In the genomic region with DNA sequence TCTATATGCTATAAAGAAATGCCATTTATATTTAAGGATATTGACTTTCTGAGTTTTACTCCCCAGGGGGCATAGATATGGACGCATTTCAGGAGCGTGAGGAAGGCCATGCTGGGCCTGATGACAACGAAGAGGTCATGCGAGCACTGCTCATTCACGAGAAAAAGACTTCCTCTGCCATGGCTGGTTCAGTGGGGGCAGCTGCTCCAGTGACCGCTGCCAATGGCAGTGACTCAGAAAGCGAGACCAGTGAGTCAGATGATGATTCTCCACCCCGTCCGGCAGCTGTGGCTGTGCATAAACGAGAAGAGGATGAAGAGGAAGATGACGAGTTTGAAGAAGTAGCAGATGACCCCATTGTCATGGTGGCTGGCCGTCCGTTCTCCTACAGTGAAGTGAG, we compare ENCODE assay signal across 9 cellular contexts. TPM values are rescaled to one million over a fixed set of nuclear protein-coding genes. Genes with fewer than 3 reads are reported as not detected.
DNase-seq lines count a peak whose midpoint lies in the region; ATAC-seq and TF ChIP-seq lines count a peak whose summit lies in the region.
"Had no signal": no experiment of that assay in that cellular context is flagged by ENCODE, and none has a peak within 500 bp of the region (broad histone marks: within the 10 kb centered on the region; RNA-seq: fewer than 3 reads in every experiment).

No MANE protein-coding gene starts in this region.

- POLR2A ChIA-PET in HEK293T (lab: Yijun Ruan, JAX): no interaction called here

- ATAC-seq in GM21447 (IDR thresholded peaks at IDR 0.05; ENCODE audit: unreplicated experiment) (peak; percentile 95), HG03520 (IDR thresholded peaks at IDR 0.05; ENCODE audit: unreplicated experiment) (peak; percentile 95)

- CTCF ChIA-PET in HEK293T (lab: Yijun Ruan, JAX): no interaction called here

- TF ChIP-seq CTCF in epithelial cell of esophagus (IDR thresholded peaks at IDR 0.05; ENCODE audit: insufficient read depth, low read depth, low read length, missing control alignments): no peak

- DNase-seq in Caki2 (ENCODE audit: low read depth): peak; percentile 76
- DNase-seq in epithelial cell of esophagus (ENCODE audit: low read depth): peak; percentile 80
- no peak for DNase-seq in HEK293T (ENCODE audit: extremely low spot score)
- no peak for DNase-seq in DMS53 (lab: John Stamatoyannopoulos, UW)
- no peak for DNase-seq in NCI-H2227 treated with DMSO at 0.1 percent for 48 hours (lab: John Stamatoyannopoulos, UW)
- no peak for DNase-seq in GOT3 (lab: John Stamatoyannopoulos, UW)

- no peak overlapping the region for H3K4me3 ChIP-seq in epithelial cell of esophagus (ENCODE audit: low read length)
- H3K4me3 ChIP-seq: lung had no signal

- in situ Hi-C loops in Caki2 (cut with HindIII; ENCODE audit: low pct_unique_long_range_greater_than_20kb, low sequenced_read_pairs): no loop called here

TF ChIP-seq in HEK293T, 16 proteins besides CTCF, POLR2A, EP300 and RAD21:
- TF ChIP-seq ARNT (IDR thresholded peaks at IDR 0.05) (no peak), ELF4 (IDR thresholded peaks at IDR 0.05) (no peak), CTBP1 (IDR thresholded peaks at IDR 0.05; ENCODE audit: borderline replicate concordance) (no peak), ZNF384 (IDR thresholded peaks at IDR 0.05) (no peak), SP1 (IDR thresholded peaks at IDR 0.05) (no peak), FOXK2 (IDR thresholded peaks at IDR 0.05) (no peak), HDGF (IDR thresholded peaks at IDR 0.05; ENCODE audit: borderline replicate concordance) (no peak), SUZ12 (IDR thresholded peaks at IDR 0.05) (no peak), TARDBP (IDR thresholded peaks at IDR 0.05) (no peak), FOXA1 (IDR thresholded peaks at IDR 0.05) (no peak), FOXM1 (IDR thresholded peaks at IDR 0.05; ENCODE audit: borderline replicate concordance) (no peak), LEF1 (IDR thresholded peaks at IDR 0.05; ENCODE audit: borderline replicate concordance) (no peak), NFRKB (IDR thresholded peaks at IDR 0.05) (no peak), L3MBTL2 (conservative IDR thresholded peaks at IDR 0.05) (no peak), BHLHE40 (IDR thresholded peaks at IDR 0.05; ENCODE audit: borderline replicate concordance) (no peak)
- TF ChIP-seq, protein P1, sequence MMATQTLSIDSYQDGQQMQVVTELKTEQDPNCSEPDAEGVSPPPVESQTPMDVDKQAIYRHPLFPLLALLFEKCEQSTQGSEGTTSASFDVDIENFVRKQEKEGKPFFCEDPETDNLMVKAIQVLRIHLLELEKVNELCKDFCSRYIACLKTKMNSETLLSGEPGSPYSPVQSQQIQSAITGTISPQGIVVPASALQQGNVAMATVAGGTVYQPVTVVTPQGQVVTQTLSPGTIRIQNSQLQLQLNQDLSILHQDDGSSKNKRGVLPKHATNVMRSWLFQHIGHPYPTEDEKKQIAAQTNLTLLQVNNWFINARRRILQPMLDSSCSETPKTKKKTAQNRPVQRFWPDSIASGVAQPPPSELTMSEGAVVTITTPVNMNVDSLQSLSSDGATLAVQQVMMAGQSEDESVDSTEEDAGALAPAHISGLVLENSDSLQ (IDR thresholded peaks at IDR 0.05): no peak

RNA-seq across cellular contexts. Expression of a gene that starts 38.4 kb away (rescaled TPM):
- 14.5 and 33.2 TPM in 2 replicates for total RNA-seq in Caki2 (2014; rRNA removed; shearing (Covaris generic); ENCODE audit: low replicate concordance)

RNA-seq across cellular contexts. Expression of a gene that starts 38.7 kb away (rescaled TPM):
- 3.8 and 8.1 TPM in 2 replicates for total RNA-seq in Caki2 (2014; rRNA removed; shearing (Covaris generic); ENCODE audit: low replicate concordance)

Comparison
In these comparisons a context has a peak if more than half of its experiments do, and no peak if none do; other contexts are left out.
1. DNase-seq: peak in Caki2 (single experiment) and epithelial cell of esophagus (single experiment); none in HEK293T (single experiment), DMS53 (single experiment), NCI-H2227 treated with DMSO at 0.1 percent for 48 hours (single experiment) and GOT3 (single experiment).